Comparison of ENCODE assay signal across 11 cellular contexts in the genomic region with DNA sequence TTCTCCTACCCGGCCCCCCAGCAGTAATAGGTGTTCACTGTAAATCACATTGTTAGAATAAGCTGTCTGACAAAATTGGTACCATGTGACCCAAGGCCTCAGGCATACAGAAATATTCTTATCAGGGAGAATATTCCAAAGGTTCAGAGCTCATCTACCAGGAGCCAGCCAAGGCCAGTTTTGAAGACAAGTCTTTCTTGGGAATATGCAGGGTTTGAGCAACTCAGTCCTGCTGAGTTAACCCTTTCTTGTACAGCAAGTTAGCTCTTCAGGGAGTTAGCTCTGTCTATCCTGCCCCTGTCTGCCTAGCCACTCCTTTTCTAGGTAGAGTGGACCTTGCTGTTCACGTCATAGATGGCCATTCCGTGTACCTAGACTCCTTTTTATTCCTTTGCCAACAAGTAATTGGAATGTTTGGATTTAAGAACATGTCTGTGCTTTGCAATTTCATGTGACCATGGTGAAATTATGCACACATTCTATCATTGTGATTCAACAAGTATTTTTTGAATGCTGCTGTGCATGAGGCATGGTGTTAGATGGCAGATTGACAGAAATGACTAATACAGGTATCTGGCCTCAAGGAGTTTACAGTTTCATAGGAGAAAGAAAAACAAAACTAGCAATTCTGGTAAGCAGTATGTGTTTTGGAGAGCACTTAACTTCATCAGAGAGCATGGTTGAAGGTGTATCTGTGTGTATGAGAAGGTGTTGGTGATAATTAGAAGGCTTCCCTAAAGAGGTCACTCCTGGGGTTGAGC. TPM values are rescaled to one million over a fixed set of nuclear protein-coding genes. Genes with fewer than 3 reads are reported as not detected.
DNase-seq lines count a peak whose midpoint lies in the region; ATAC-seq and TF ChIP-seq lines count a peak whose summit lies in the region.
"Had no signal": no experiment of that assay in that cellular context is flagged by ENCODE, and none has a peak within 500 bp of the region (broad histone marks: within the 10 kb centered on the region; RNA-seq: fewer than 3 reads in every experiment).

No MANE protein-coding gene starts in this region.

- H3K27me3 ChIP-seq in BJ (ENCODE audit: control insufficient read depth, insufficient read depth, low read length) (no peaks in the 10 kb centered on the region), fibroblast of lung (ENCODE audit: control insufficient read depth, insufficient read depth, low read length) (no peaks in the 10 kb centered on the region), tibial nerve (no peaks in the 10 kb centered on the region)

- TF ChIP-seq POLR2A in tibial nerve (IDR thresholded peaks at IDR 0.05): no peak

- 0 out of 2 replicates have a peak, but pooled peaks cover 5% of the 10 kb centered on the region for H3K36me3 ChIP-seq in BJ (ENCODE audit: control insufficient read depth, insufficient read depth, low read length)
- H3K36me3 ChIP-seq in fibroblast of lung (ENCODE audit: control insufficient read depth, insufficient read depth, low read length): no peaks in the 10 kb centered on the region
- H3K36me3 ChIP-seq in tibial nerve: no peaks in the 10 kb centered on the region

- DNase-seq in BJ (ENCODE audit: low read depth): peak; percentile 63
- DNase-seq in RPMI7951 (ENCODE audit: low read depth): peak; percentile 63
- DNase-seq in fibroblast of lung (ENCODE audit: low read depth in 2 of 2): peak; percentile 27 to 87
- DNase-seq in superior temporal gyrus (ENCODE audit: extremely low spot score): no peak
- DNase-seq in tibial nerve (ENCODE audit: low spot score in 2 of 2): no peak
- no peak for DNase-seq in DMS53 treated with DMSO at 0.1 percent for 48 hours (lab: John Stamatoyannopoulos, UW; ENCODE audit: unreplicated experiment)
- DNase-seq: dermis blood vessel endothelial cell, islet precursor cell, NCI-H510A treated with DMSO at 0.1 percent for 48 hours had no signal

- peaks cover 1% of the 10 kb centered on the region for H3K79me2 ChIP-seq in fibroblast of lung (ENCODE audit: control insufficient read depth, insufficient read depth, low read length)

- no peak overlapping the region for H3K4me2 ChIP-seq in fibroblast of lung (ENCODE audit: extremely low read depth, insufficient read depth, low read length)

- no peaks in the 10 kb centered on the region for H3K4me1 ChIP-seq in fibroblast of lung (ENCODE audit: control insufficient read depth, extremely low read depth, insufficient read depth, low read length)
- peaks cover 0 to 25% (median 0%) of the 10 kb centered on the region in 4 donors for H3K4me1 ChIP-seq in tibial nerve

- POLR2A ChIA-PET in BJ (lab: Charles Lee): interaction anchor here (0.6 kb wide), 1 partner anchor 687 kb away, joined by 5 read pairs; no protein-coding TSS in a partner anchor

- ATAC-seq in GM19351 (IDR thresholded peaks at IDR 0.05; ENCODE audit: unreplicated experiment): peak; percentile 37
- no peak for ATAC-seq in HG03095 (IDR thresholded peaks at IDR 0.05; ENCODE audit: unreplicated experiment)

- no peak overlapping the region for H2AFZ ChIP-seq in fibroblast of lung (ENCODE audit: low read length)

- no peak for TF ChIP-seq CTCF in BJ (IDR thresholded peaks at IDR 0.05; ENCODE audit: insufficient read depth, low read depth, low read length)
- no peak for TF ChIP-seq CTCF in fibroblast of lung (conservative IDR thresholded peaks at IDR 0.05 in 1 of 2, IDR thresholded peaks at IDR 0.05 in 1 of 2; ENCODE audit: low read depth in 1 of 2, low read length in 2 of 2)
- no peak for TF ChIP-seq CTCF in tibial nerve (IDR thresholded peaks at IDR 0.05)

- no peak overlapping the region for H3K27ac ChIP-seq in fibroblast of lung (ENCODE audit: insufficient read depth, low read length)
- H3K27ac ChIP-seq in tibial nerve: no peak overlapping the region

- WGBS in tibial nerve, 2 donors: 91 to 95% methylated on average over 3 of the region's 3 CpGs

- H3K4me3 ChIP-seq in BJ (ENCODE audit: low read depth, low read length): no peak overlapping the region
- H3K4me3 ChIP-seq in fibroblast of lung (replicated peaks in 1 of 4; ENCODE audit: control extremely low read depth in 1 of 4, insufficient read depth in 1 of 4, low read depth in 3 of 4, low read length in 4 of 4): no peak overlapping the region
- H3K4me3 ChIP-seq in tibial nerve: no peak overlapping the region

- CTCF ChIA-PET in BJ (lab: Yijun Ruan, JAX): interaction anchor here (0.8 kb wide), 1 partner anchor 21 kb away, joined by 3 read pairs; no protein-coding TSS in a partner anchor

- peaks cover 2% of the 10 kb centered on the region for H4K20me1 ChIP-seq in fibroblast of lung (ENCODE audit: control insufficient read depth, extremely low read depth, insufficient read depth, low read length)

- H3K9me3 ChIP-seq in fibroblast of lung (ENCODE audit: control insufficient read depth, insufficient read depth, low read depth, low read length) (no peaks in the 10 kb centered on the region), tibial nerve (no peaks in the 10 kb centered on the region)

- TF ChIP-seq EP300 in tibial nerve (IDR thresholded peaks at IDR 0.05): no peak

- no peak overlapping the region for H3K9ac ChIP-seq in fibroblast of lung (ENCODE audit: insufficient read depth, low read length)

RNA-seq across cellular contexts. Expression of a gene that starts 22.6 kb away (rescaled TPM):
- polyA plus RNA-seq in BJ (2011; rRNA removed) (73.5 and 97.7 TPM in 2 replicates), fibroblast of lung (30.4 and 78.5 TPM in 2 replicates)
- 185 and 220 TPM in 2 replicates for polyA minus RNA-seq in BJ (2011; rRNA and poly(A)+ RNA removed)
- 51.5 and 54.8 TPM in 2 replicates for total RNA-seq in RPMI7951 (2014; rRNA removed; shearing (Covaris generic))
- total RNA-seq in fibroblast of lung (63.9 and 79.1 TPM in 2 replicates), tibial nerve (10 to 100 TPM; 24.0 to 37.4 (median 31.8) TPM)
- 20.4 and 45.3 TPM in 2 replicates for polyA plus RNA-seq in fibroblast of lung (2012)
- polyA minus RNA-seq in fibroblast of lung (ENCODE audit: low replicate concordance): 96.2 and 132 TPM in 2 replicates

Comparison
In these comparisons a context has a peak if more than half of its experiments do, and no peak if none do; other contexts are left out.
1. DNase-seq: peak in BJ (single experiment), RPMI7951 (single experiment) and fibroblast of lung (2 of 2); none in superior temporal gyrus (single experiment), tibial nerve (0 of 2) and DMS53 treated with DMSO at 0.1 percent for 48 hours (single experiment).